In the genomic region with DNA sequence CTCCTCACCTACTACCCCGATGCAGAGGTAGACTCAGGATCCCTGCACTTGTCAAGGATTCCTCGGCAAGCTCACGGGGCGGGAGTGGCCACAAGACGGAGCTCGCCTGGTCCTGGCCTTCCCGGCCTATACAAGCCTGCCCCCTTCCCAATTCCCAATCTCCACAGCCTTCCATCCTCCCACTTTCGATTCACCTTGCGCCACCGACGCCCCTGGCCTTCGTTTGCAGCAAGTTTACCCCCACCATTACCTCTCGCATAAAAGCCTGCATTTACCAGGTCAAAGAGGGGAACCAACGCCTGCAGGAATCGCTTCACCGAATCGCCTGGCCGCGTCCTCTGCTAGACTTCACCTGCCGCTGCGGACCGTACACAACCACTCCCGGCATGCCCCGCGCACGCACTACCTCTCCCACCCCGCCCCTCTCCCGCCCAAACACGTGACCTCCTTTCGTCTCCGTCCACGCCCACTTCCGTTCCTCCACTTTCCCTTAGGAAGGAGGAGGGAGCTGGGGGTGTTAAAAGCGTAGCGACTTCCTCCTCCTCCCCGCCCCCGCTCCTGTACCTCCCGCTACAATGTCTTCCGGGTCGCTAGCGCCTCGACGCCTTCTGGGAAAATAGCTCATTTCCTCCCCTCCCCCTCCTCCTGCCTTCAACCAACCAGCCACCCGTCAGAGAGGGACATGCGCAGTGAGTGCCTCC, we compare ENCODE assay signal across 1 cellular context.
A peak's percentile ranks its signal among the peaks of the same experiment; 100 is the strongest.
TF ChIP-seq lines count a peak whose summit lies in the region.

Gene ORC4, minus strand, starts transcription at position 380 of the 701 bp plus-strand sequence. CDS start 44,779 bp downstream, outside the sequence.

TF ChIP-seq in K562, 482 proteins besides CTCF, POLR2A, EP300 and RAD21 (continued from another document and continues in another):
- TF ChIP-seq, protein P1, sequence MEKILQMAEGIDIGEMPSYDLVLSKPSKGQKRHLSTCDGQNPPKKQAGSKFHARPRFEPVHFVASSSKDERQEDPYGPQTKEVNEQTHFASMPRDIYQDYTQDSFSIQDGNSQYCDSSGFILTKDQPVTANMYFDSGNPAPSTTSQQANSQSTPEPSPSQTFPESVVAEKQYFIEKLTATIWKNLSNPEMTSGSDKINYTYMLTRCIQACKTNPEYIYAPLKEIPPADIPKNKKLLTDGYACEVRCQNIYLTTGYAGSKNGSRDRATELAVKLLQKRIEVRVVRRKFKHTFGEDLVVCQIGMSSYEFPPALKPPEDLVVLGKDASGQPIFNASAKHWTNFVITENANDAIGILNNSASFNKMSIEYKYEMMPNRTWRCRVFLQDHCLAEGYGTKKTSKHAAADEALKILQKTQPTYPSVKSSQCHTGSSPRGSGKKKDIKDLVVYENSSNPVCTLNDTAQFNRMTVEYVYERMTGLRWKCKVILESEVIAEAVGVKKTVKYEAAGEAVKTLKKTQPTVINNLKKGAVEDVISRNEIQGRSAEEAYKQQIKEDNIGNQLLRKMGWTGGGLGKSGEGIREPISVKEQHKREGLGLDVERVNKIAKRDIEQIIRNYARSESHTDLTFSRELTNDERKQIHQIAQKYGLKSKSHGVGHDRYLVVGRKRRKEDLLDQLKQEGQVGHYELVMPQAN (IDR thresholded peaks at IDR 0.05; ENCODE audit: borderline replicate concordance), result peak; percentile 82; the same call in 1 of the 2 replicates
- TF ChIP-seq TSC22D4 (tag; IDR thresholded peaks at IDR 0.05) (no peak), AFF4 (CRISPR knock-in tag; IDR thresholded peaks at IDR 0.05) (peak; percentile 62; the same call in 1 of the 2 replicates), GABPA (tag; conservative IDR thresholded peaks at IDR 0.05; ENCODE audit: low read depth) (peak; percentile 96), CBX1 (IDR thresholded peaks at IDR 0.05; ENCODE audit: low read depth) (peak; percentile 73; the same call in 1 of the 2 replicates), RNF2 (IDR thresholded peaks at IDR 0.05) (peak; percentile 60; the same call in 1 of the 2 replicates), ZNF75A (CRISPR knock-in tag; IDR thresholded peaks at IDR 0.05) (no peak), ETV5 (CRISPR knock-in tag; IDR thresholded peaks at IDR 0.05; ENCODE audit: low read depth) (peak; percentile 77; the same call in 1 of the 2 replicates), CBFA2T2 (conservative IDR thresholded peaks at IDR 0.05) (peak; percentile 82), EP400 (IDR thresholded peaks at IDR 0.05) (peak; percentile 74), HDAC2 (IDR thresholded peaks at IDR 0.05) (peak; percentile 71; the same call in 1 of the 2 replicates), BRCA1 (IDR thresholded peaks at IDR 0.05) (no peak), BRCA1 (CRISPR knock-in tag; IDR thresholded peaks at IDR 0.05) (no peak), BCOR (IDR thresholded peaks at IDR 0.05) (peak; percentile 77), ARID1B (IDR thresholded peaks at IDR 0.05) (peak; percentile 64), ESRRA (IDR thresholded peaks at IDR 0.05; ENCODE audit: borderline replicate concordance, low read depth) (peak; percentile 49; the same call in 1 of the 2 replicates), RBFOX2 (IDR thresholded peaks at IDR 0.05; ENCODE audit: low read depth, low read length) (peak; percentile 86), CC2D1A (IDR thresholded peaks at IDR 0.05) (peak; percentile 24; the same call in 1 of the 2 replicates), PHF8 (IDR thresholded peaks at IDR 0.05; ENCODE audit: borderline replicate concordance, low read length) (peak; percentile 86), POU5F1 (IDR thresholded peaks at IDR 0.05; ENCODE audit: borderline replicate concordance, low read depth, low read length, partially characterized antibody) (peak; percentile 42), LEF1 (IDR thresholded peaks at IDR 0.05) (peak; percentile 59; the same call in 1 of the 2 replicates), VEZF1 (CRISPR knock-in tag; IDR thresholded peaks at IDR 0.05) (peak; percentile 96), SMAD4 (CRISPR knock-in tag; conservative IDR thresholded peaks at IDR 0.05) (0 out of 2 replicates have a peak, but pooled peaks have one; percentile 21), TEAD1 (CRISPR knock-in tag; IDR thresholded peaks at IDR 0.05) (peak in 1 of 2 experiments; percentile 48; a peak in 1 of 4 replicates), GTF3C2 (IDR thresholded peaks at IDR 0.05; ENCODE audit: borderline replicate concordance, extremely low read depth, insufficient read length) (no peak), CREM (IDR thresholded peaks at IDR 0.05; ENCODE audit: low read depth) (peak; percentile 87), C11orf30 (IDR thresholded peaks at IDR 0.05; ENCODE audit: low read depth) (peak; percentile 56), TEAD2 (tag; IDR thresholded peaks at IDR 0.05) (no peak), MEF2D (tag; conservative IDR thresholded peaks at IDR 0.05; ENCODE audit: low read depth) (no peak), ZNF354B (CRISPR knock-in tag; IDR thresholded peaks at IDR 0.05) (no peak), DIDO1 (tag; IDR thresholded peaks at IDR 0.05; ENCODE audit: low read depth) (peak; percentile 61; the same call in 1 of the 2 replicates), RBBP5 (IDR thresholded peaks at IDR 0.05; ENCODE audit: borderline replicate concordance, insufficient read depth, low read length, poor library complexity, severe bottlenecking) (peak; percentile 91), FOXK2 (conservative IDR thresholded peaks at IDR 0.05 in 1 of 2, IDR thresholded peaks at IDR 0.05 in 1 of 2; ENCODE audit: low read depth in 2 of 2) (peak; percentile 95 to 96), ZBTB5 (IDR thresholded peaks at IDR 0.05) (peak; percentile 56; the same call in 1 of the 2 replicates)
- TF ChIP-seq, protein P2, sequence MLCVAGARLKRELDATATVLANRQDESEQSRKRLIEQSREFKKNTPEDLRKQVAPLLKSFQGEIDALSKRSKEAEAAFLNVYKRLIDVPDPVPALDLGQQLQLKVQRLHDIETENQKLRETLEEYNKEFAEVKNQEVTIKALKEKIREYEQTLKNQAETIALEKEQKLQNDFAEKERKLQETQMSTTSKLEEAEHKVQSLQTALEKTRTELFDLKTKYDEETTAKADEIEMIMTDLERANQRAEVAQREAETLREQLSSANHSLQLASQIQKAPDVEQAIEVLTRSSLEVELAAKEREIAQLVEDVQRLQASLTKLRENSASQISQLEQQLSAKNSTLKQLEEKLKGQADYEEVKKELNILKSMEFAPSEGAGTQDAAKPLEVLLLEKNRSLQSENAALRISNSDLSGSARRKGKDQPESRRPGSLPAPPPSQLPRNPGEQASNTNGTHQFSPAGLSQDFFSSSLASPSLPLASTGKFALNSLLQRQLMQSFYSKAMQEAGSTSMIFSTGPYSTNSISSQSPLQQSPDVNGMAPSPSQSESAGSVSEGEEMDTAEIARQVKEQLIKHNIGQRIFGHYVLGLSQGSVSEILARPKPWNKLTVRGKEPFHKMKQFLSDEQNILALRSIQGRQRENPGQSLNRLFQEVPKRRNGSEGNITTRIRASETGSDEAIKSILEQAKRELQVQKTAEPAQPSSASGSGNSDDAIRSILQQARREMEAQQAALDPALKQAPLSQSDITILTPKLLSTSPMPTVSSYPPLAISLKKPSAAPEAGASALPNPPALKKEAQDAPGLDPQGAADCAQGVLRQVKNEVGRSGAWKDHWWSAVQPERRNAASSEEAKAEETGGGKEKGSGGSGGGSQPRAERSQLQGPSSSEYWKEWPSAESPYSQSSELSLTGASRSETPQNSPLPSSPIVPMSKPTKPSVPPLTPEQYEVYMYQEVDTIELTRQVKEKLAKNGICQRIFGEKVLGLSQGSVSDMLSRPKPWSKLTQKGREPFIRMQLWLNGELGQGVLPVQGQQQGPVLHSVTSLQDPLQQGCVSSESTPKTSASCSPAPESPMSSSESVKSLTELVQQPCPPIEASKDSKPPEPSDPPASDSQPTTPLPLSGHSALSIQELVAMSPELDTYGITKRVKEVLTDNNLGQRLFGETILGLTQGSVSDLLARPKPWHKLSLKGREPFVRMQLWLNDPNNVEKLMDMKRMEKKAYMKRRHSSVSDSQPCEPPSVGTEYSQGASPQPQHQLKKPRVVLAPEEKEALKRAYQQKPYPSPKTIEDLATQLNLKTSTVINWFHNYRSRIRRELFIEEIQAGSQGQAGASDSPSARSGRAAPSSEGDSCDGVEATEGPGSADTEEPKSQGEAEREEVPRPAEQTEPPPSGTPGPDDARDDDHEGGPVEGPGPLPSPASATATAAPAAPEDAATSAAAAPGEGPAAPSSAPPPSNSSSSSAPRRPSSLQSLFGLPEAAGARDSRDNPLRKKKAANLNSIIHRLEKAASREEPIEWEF (CRISPR knock-in tag; IDR thresholded peaks at IDR 0.05), result no peak
- TF ChIP-seq, protein P3, sequence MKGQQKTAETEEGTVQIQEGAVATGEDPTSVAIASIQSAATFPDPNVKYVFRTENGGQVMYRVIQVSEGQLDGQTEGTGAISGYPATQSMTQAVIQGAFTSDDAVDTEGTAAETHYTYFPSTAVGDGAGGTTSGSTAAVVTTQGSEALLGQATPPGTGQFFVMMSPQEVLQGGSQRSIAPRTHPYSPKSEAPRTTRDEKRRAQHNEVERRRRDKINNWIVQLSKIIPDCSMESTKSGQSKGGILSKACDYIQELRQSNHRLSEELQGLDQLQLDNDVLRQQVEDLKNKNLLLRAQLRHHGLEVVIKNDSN (CRISPR knock-in tag; IDR thresholded peaks at IDR 0.05), result peak; percentile 95
